ENCODE assay signal across 34 cellular contexts in the genomic region with DNA sequence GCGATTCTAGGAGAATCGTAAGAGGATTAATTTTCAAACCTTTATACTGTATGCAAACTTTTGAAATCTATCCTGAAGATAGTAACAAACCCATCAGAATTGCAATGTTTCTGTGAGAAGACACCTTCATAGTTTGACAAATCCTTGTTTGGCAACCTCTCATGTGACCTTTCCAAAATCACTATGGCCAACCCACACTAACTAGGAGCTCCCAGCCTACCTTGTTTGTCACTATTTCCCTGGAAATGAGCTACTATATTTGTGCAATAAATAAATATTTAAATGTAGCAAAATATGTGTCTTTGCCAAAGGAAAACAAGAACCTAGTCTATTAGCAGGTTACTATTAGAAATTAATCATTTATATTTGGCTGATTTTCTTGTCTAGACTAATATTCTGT.
"Had no signal": no experiment of that assay in that cellular context is flagged by ENCODE, and none has a peak within 500 bp of the region (broad histone marks: within the 10 kb centered on the region; RNA-seq: fewer than 3 reads in every experiment).

No MANE protein-coding gene starts in this region.

- H3K36me3 ChIP-seq: MG63 had no signal

- H3K27me3 ChIP-seq: MG63 had no signal

- DNase-seq: Karpas-422, Kasumi-1, MG63, MM.1S, MV-4-11, NCI-H1048, NCI-H1092, NCI-H1092 treated with DMSO at 0.1 percent for 48 hours, NCI-H1105, NCI-H1105 treated with DMSO at 0.1 percent for 48 hours, NCI-H1417, NCI-H1417 treated with DMSO at 0.1 percent for 48 hours, NCI-H1436, NCI-H1436 treated with DMSO at 0.1 percent for 48 hours, NCI-H146, NCI-H1694, NCI-H1694 treated with DMSO at 0.1 percent for 48 hours, NCI-H187, NCI-H187 treated with DMSO at 0.1 percent for 48 hours, NCI-H1930, NCI-H2029, NCI-H2029 treated with DMSO at 0.1 percent for 48 hours, NCI-H2081, NCI-H2081 treated with DMSO at 0.1 percent for 48 hours, NCI-H2107, NCI-H2171, NCI-H2171 treated with DMSO at 0.1 percent for 48 hours, NCI-H2227 treated with DMSO at 0.1 percent for 48 hours, NCI-H226, NCI-H345, NCI-H446, NCI-H446 treated with DMSO at 0.1 percent for 48 hours, NCI-H510A, NCI-H510A treated with DMSO at 0.1 percent for 48 hours had no signal

- H3K4me3 ChIP-seq: MG63 had no signal

- H3K9me3 ChIP-seq: MG63 had no signal
